ENCODE assay signal across 1 cellular context in genomic region chr6:10413850-10414765, GRCh38.
TF ChIP-seq lines count a peak whose summit lies in the region.

No MANE protein-coding gene starts in this region.

TF ChIP-seq in K562, 482 proteins besides CTCF, POLR2A, EP300 and RAD21:
- TF ChIP-seq VEZF1 (CRISPR knock-in tag; IDR thresholded peaks at IDR 0.05) (peak; percentile 35; the same call in 1 of the 2 replicates), ZNF512 (tag; IDR thresholded peaks at IDR 0.05) (peak; percentile 69; the same call in 1 of the 2 replicates), L3MBTL2 (IDR thresholded peaks at IDR 0.05) (peak; percentile 41), ZNF224 (CRISPR knock-in tag; IDR thresholded peaks at IDR 0.05) (no peak), MCM3 (IDR thresholded peaks at IDR 0.05) (no peak), MGA (IDR thresholded peaks at IDR 0.05) (0 out of 2 replicates have a peak, but pooled peaks have one; percentile 37), ZNF740 (CRISPR knock-in tag; IDR thresholded peaks at IDR 0.05) (no peak; the same call in 1 of the 2 replicates), ZNF740 (tag; IDR thresholded peaks at IDR 0.05) (peak in 1 of 2 experiments; percentile 66; a peak in 2 of 4 replicates), PPARD (CRISPR knock-in tag; IDR thresholded peaks at IDR 0.05) (no peak), CBX1 (IDR thresholded peaks at IDR 0.05; ENCODE audit: low read depth) (0 out of 2 replicates have a peak, but pooled peaks have one; percentile 41), CTCFL (IDR thresholded peaks at IDR 0.05; ENCODE audit: borderline replicate concordance, insufficient read depth, low read depth, low read length, poor library complexity, severe bottlenecking) (no peak), ZNF24 (IDR thresholded peaks at IDR 0.05) (peak; percentile 89)
